Comparison of ENCODE assay signal across 13 cellular contexts in genomic region chr22:48951836-48952235, GRCh38.
"Had no signal": no experiment of that assay in that cellular context is flagged by ENCODE, and none has a peak within 500 bp of the region (broad histone marks: within the 10 kb centered on the region; RNA-seq: fewer than 3 reads in every experiment).

No MANE protein-coding gene starts in this region.

- H3K4me1 ChIP-seq: foreskin keratinocyte, lower lobe of right lung, uterus had no signal

- H3K27ac ChIP-seq: foreskin keratinocyte, lower lobe of right lung, uterus had no signal

- H3K9me3 ChIP-seq: lower lobe of right lung, uterus had no signal

- H3K4me3 ChIP-seq: lower lobe of right lung, uterus had no signal

- H3K27me3 ChIP-seq: foreskin keratinocyte, uterus had no signal

- DNase-seq: activated CD4-positive, alpha-beta T cell treated with anti-CD3 and anti-CD28 coated beads for 48 hours; amniotic stem cell; caudate nucleus; cortex of kidney; effector CD8-positive, alpha-beta T cell; foreskin keratinocyte; kidney glomerular epithelial cell; lower lobe of right lung; midbrain; SHP77 treated with DMSO at 0.1 percent for 48 hours; small intestine; T-helper 17 cell had no signal

- ATAC-seq: foreskin keratinocyte, lower lobe of right lung, T-helper 17 cell had no signal

- H3K36me3 ChIP-seq: lower lobe of right lung, uterus had no signal
